Comparison of ENCODE assay signal across 1 cellular context in genomic region chrX:153948002-153948466, GRCh38.
TF ChIP-seq lines count a peak whose summit lies in the region.

No MANE protein-coding gene starts in this region.

TF ChIP-seq in H1, 55 proteins besides CTCF, POLR2A, EP300 and RAD21:
- TF ChIP-seq KDM5A (IDR thresholded peaks at IDR 0.05; ENCODE audit: low read length) = no peak
- TF ChIP-seq BRCA1 (IDR thresholded peaks at IDR 0.05; ENCODE audit: low read depth, low read length) = no peak
- no peak for TF ChIP-seq PHF8 (conservative IDR thresholded peaks at IDR 0.05; ENCODE audit: low read depth, low read length)
- TF ChIP-seq BACH1 (IDR thresholded peaks at IDR 0.05; ENCODE audit: low read length) = no peak
- TF ChIP-seq HDAC2 (IDR thresholded peaks at IDR 0.05; ENCODE audit: borderline replicate concordance in 1 of 2, low read depth in 2 of 2, low read length in 2 of 2) = no peak
- no peak for TF ChIP-seq GABPA (IDR thresholded peaks at IDR 0.05; ENCODE audit: borderline replicate concordance, insufficient read depth, low read length)
- TF ChIP-seq CBX5 (IDR thresholded peaks at IDR 0.05; ENCODE audit: low read depth, low read length) = no peak
- TF ChIP-seq, protein P1, sequence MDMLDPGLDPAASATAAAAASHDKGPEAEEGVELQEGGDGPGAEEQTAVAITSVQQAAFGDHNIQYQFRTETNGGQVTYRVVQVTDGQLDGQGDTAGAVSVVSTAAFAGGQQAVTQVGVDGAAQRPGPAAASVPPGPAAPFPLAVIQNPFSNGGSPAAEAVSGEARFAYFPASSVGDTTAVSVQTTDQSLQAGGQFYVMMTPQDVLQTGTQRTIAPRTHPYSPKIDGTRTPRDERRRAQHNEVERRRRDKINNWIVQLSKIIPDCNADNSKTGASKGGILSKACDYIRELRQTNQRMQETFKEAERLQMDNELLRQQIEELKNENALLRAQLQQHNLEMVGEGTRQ (IDR thresholded peaks at IDR 0.05; ENCODE audit: low read length) = no peak
- TF ChIP-seq CHD7 (IDR thresholded peaks at IDR 0.05; ENCODE audit: insufficient replicate concordance, low read length) = no peak
- TF ChIP-seq SUZ12 (IDR thresholded peaks at IDR 0.05; ENCODE audit: low read length) = no peak
- no peak for TF ChIP-seq SIRT6 (IDR thresholded peaks at IDR 0.05; ENCODE audit: low read length)
- no peak for TF ChIP-seq EGR1 (IDR thresholded peaks at IDR 0.05; ENCODE audit: borderline replicate concordance, low read depth, low read length)
- TF ChIP-seq NANOG (IDR thresholded peaks at IDR 0.05; ENCODE audit: insufficient read depth, low read depth, low read length, poor library complexity, severe bottlenecking) = no peak
- TF ChIP-seq, protein P2, sequence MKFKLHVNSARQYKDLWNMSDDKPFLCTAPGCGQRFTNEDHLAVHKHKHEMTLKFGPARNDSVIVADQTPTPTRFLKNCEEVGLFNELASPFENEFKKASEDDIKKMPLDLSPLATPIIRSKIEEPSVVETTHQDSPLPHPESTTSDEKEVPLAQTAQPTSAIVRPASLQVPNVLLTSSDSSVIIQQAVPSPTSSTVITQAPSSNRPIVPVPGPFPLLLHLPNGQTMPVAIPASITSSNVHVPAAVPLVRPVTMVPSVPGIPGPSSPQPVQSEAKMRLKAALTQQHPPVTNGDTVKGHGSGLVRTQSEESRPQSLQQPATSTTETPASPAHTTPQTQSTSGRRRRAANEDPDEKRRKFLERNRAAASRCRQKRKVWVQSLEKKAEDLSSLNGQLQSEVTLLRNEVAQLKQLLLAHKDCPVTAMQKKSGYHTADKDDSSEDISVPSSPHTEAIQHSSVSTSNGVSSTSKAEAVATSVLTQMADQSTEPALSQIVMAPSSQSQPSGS (IDR thresholded peaks at IDR 0.05; ENCODE audit: low read length) = no peak
- TF ChIP-seq RNF2 (IDR thresholded peaks at IDR 0.05; ENCODE audit: borderline replicate concordance, low read depth, low read length, missing control alignments, poor library complexity, severe bottlenecking) = no peak
